Comparison of ENCODE assay signal across 21 cellular contexts in genomic region chr21:38527737-38528136, GRCh38. TPM values are rescaled to one million over a fixed set of nuclear protein-coding genes. Genes with fewer than 3 reads are reported as not detected.
A peak's percentile ranks its signal among the peaks of the same experiment; 100 is the strongest.
DNase-seq lines count a peak whose midpoint lies in the region; ATAC-seq and TF ChIP-seq lines count a peak whose summit lies in the region.
"Had no signal": no experiment of that assay in that cellular context is flagged by ENCODE, and none has a peak within 500 bp of the region (broad histone marks: within the 10 kb centered on the region; RNA-seq: fewer than 3 reads in every experiment).

No MANE protein-coding gene starts in this region.

- H3K4me3 ChIP-seq in hepatocyte (no peak overlapping the region), mucosa of descending colon (no peak overlapping the region), transverse colon (no peak overlapping the region)
- H3K4me3 ChIP-seq: A549, GM23338 had no signal

- H3K36me3 ChIP-seq in hepatocyte (replicated peaks; ENCODE audit: insufficient read depth, low read depth) (no peaks in the 10 kb centered on the region), mucosa of descending colon (ENCODE audit: low read depth) (no peaks in the 10 kb centered on the region), transverse colon (no peaks in the 10 kb centered on the region)

- no peaks in the 10 kb centered on the region for H3K79me2 ChIP-seq in hepatocyte

- H4K20me1 ChIP-seq in hepatocyte (ENCODE audit: insufficient read depth, poor library complexity, severe bottlenecking) = no peaks in the 10 kb centered on the region

- no peak overlapping the region for H2AFZ ChIP-seq in hepatocyte
- H2AFZ ChIP-seq: GM23338 had no signal

- WGBS in hepatocyte (ENCODE audit: low lambda C conversion rate, missing lambda C conversion rate) = 67% methylated on average over 8 of the region's 8 CpGs
- 71% methylated on average over 8 of the region's 8 CpGs; no CpG with 5 or more reads in 1 of the 2 donors for WGBS in transverse colon (ENCODE audit: low coverage in 1 of 2), 2 donors

- H3K4me1 ChIP-seq in hepatocyte (ENCODE audit: insufficient read depth) (no peaks in the 10 kb centered on the region), mucosa of descending colon (ENCODE audit: low read depth) (peaks cover 5% of the 10 kb centered on the region), transverse colon (peaks cover 0 to 10% (median 6%) of the 10 kb centered on the region in 4 donors)
- H3K4me1 ChIP-seq: A549 had no signal

- H3K9me3 ChIP-seq in hepatocyte (ENCODE audit: low read depth) = no peaks in the 10 kb centered on the region
- H3K9me3 ChIP-seq in mucosa of descending colon = no peaks in the 10 kb centered on the region
- no peaks in the 10 kb centered on the region for H3K9me3 ChIP-seq in transverse colon
- H3K9me3 ChIP-seq: A549 had no signal

- TF ChIP-seq CTCF in hepatocyte (IDR thresholded peaks at IDR 0.05; ENCODE audit: poor library complexity) = no peak
- TF ChIP-seq CTCF in mucosa of descending colon (IDR thresholded peaks at IDR 0.05) = no peak
- no peak for TF ChIP-seq CTCF in transverse colon (IDR thresholded peaks at IDR 0.05)

- DNase-seq in LoVo (ENCODE audit: low spot score) (peak; percentile 81), hepatocyte (ENCODE audit: low spot score) (peak; percentile 22), mucosa of descending colon (peak; percentile 81 to 94 (median 84)), transverse colon (peak; percentile 81), NCI-H1105 treated with DMSO at 0.1 percent for 48 hours (lab: John Stamatoyannopoulos, UW) (no peak)
- DNase-seq: 8988T; C1 segment of cervical spinal cord; Calu3; CD4-positive, alpha-beta memory T cell; COR-L47; DMS53; DMS79 treated with DMSO at 0.1 percent for 48 hours; GF-D8; H9 had no signal

- H3K9me2 ChIP-seq in hepatocyte (replicated peaks; ENCODE audit: insufficient read depth) = no peaks in the 10 kb centered on the region

- TF ChIP-seq POLR2A in transverse colon (IDR thresholded peaks at IDR 0.05) = no peak

- H3K4me2 ChIP-seq in hepatocyte = no peak overlapping the region
- H3K4me2 ChIP-seq: A549, GM23338 had no signal

- H3K27ac ChIP-seq in hepatocyte (no peak overlapping the region), transverse colon (peak overlapping the region; percentile 63 to 79 (median 70))
- H3K27ac ChIP-seq: A549 had no signal

- intact Hi-C loops in mucosa of descending colon (cut with DNase I, micrococcal nuclease) = no loop called here
- intact Hi-C loops in transverse colon (cut with DNase I; ENCODE audit: low total_unique reads) = no loop called here

- in situ Hi-C loops in transverse colon (cut with MboI; ENCODE audit: low pct_ligation_motif_present in 1 of 4, low pct_unique_long_range_greater_than_20kb in 1 of 4, low sequenced_read_pairs in 3 of 4) = no loop called here

- ATAC-seq in mucosa of descending colon (peak; percentile 99), GM18858 (IDR thresholded peaks at IDR 0.05; ENCODE audit: unreplicated experiment) (no peak), HG03521 (IDR thresholded peaks at IDR 0.05; ENCODE audit: unreplicated experiment) (no peak)
- ATAC-seq: A549, GM23338, HCT116 had no signal

- H3K27me3 ChIP-seq in hepatocyte (peaks cover 4% of the 10 kb centered on the region), transverse colon (no peaks in the 10 kb centered on the region)

- no peak for TF ChIP-seq EP300 in transverse colon (IDR thresholded peaks at IDR 0.05; ENCODE audit: low read depth)

RNA-seq across cellular contexts. Expression of gene ERG, which starts 29.5 kb away (rescaled TPM):
- total RNA-seq in hepatocyte = 4.7 and 5.1 TPM in 2 replicates
- 1.9 and 2.5 TPM in 2 replicates for polyA plus RNA-seq in hepatocyte
- total RNA-seq in mucosa of descending colon = 1 to 10 TPM; 4.0 to 8.4 (median 4.3) TPM
- total RNA-seq in transverse colon = 1 to 10 TPM; 1.5 to 8.6 (median 3.7) TPM
- total RNA-seq: Calu3; CD4-positive, alpha-beta memory T cell; G401 had no signal
- polyA plus RNA-seq: A549; BJ; CD4-positive, alpha-beta memory T cell had no signal
